22 cellular contexts compared by ENCODE assay signal in genomic region chr18:68942230-68942629, GRCh38.
A peak's percentile ranks its signal among the peaks of the same experiment; 100 is the strongest.
DNase-seq lines count a peak whose midpoint lies in the region; ATAC-seq and TF ChIP-seq lines count a peak whose summit lies in the region.
"Had no signal": no experiment of that assay in that cellular context is flagged by ENCODE, and none has a peak within 500 bp of the region (broad histone marks: within the 10 kb centered on the region; RNA-seq: fewer than 3 reads in every experiment).

No MANE protein-coding gene starts in this region.

- no peak overlapping the region for H3K9ac ChIP-seq in HUES64 (ENCODE audit: low read depth, low read length)
- H3K9ac ChIP-seq in neuronal stem cell (ENCODE audit: low read depth, low read length, poor library complexity), result no peak overlapping the region

- peaks cover 38% of the 10 kb centered on the region for H3K4me1 ChIP-seq in HUES64 (ENCODE audit: insufficient read depth, low read length)
- no peaks in the 10 kb centered on the region for H3K4me1 ChIP-seq in hepatocyte (ENCODE audit: insufficient read depth)
- H3K4me1 ChIP-seq in neuronal stem cell (ENCODE audit: control insufficient read depth in 2 of 2, insufficient read depth in 1 of 2, low read depth in 1 of 2, low read length in 2 of 2), result no peaks in the 10 kb centered on the region
- H3K4me1 ChIP-seq: SJSA1 had no signal

- no peak overlapping the region for H4K91ac ChIP-seq in neuronal stem cell (ENCODE audit: low read depth, low read length, poor library complexity)

- H3K79me2 ChIP-seq in hepatocyte, result no peaks in the 10 kb centered on the region

- peak; percentile 50 for DNase-seq in DMS53 (lab: John Stamatoyannopoulos, UW)
- no peak for DNase-seq in DMS53 treated with DMSO at 0.1 percent for 48 hours (lab: John Stamatoyannopoulos, UW; ENCODE audit: unreplicated experiment)
- DNase-seq in hepatocyte (ENCODE audit: low spot score), result no peak
- DNase-seq in neuronal stem cell (ENCODE audit: low spot score), result no peak
- DNase-seq in activated CD4-positive, alpha-beta T cell treated with anti-CD3 and anti-CD28 coated beads, Interleukin-2, amount 50 U/mL, for 48 hours, result no peak
- DNase-seq: 8988T; ACHN; GDM1; NCI-H1048; NCI-H1417; NCI-H1694; NCI-H2081; NCI-H748 treated with DMSO at 0.1 percent for 48 hours; NK-92 treated with Interleukin-12 subunit alpha and Interleukin-12 subunit beta, amount 100 ng/mL, for 24 hours; PC-9; Right ventricle myocardium superior; RPMI8226 had no signal

- H2BK15ac ChIP-seq in neuronal stem cell (ENCODE audit: low read length), result no peak overlapping the region

- peak overlapping the region; percentile 43; the same call in 1 of the 2 replicates for H3K27ac ChIP-seq in HUES64 (ENCODE audit: low read depth, low read length)
- H3K27ac ChIP-seq in hepatocyte, result peak overlapping the region; percentile 24
- no peak overlapping the region for H3K27ac ChIP-seq in neuronal stem cell (replicated peaks; ENCODE audit: low read length)
- H3K27ac ChIP-seq: PC-9, SJSA1 had no signal

- H2AFZ ChIP-seq in hepatocyte (no peak overlapping the region), neuronal stem cell (ENCODE audit: low read length) (peak overlapping the region; percentile 13)
- H2AFZ ChIP-seq: PC-9 had no signal

- no peak overlapping the region for H3K23ac ChIP-seq in neuronal stem cell (ENCODE audit: low read depth, low read length, poor library complexity)

- no peaks in the 10 kb centered on the region for H3K9me3 ChIP-seq in HUES64 (ENCODE audit: insufficient read depth, low read depth, low read length)
- no peaks in the 10 kb centered on the region for H3K9me3 ChIP-seq in hepatocyte (ENCODE audit: low read depth)
- H3K9me3 ChIP-seq in neuronal stem cell (replicated peaks in 1 of 2; ENCODE audit: control insufficient read depth in 2 of 2, insufficient read depth in 1 of 2, low read depth in 1 of 2, low read length in 2 of 2), result no peaks in the 10 kb centered on the region
- H3K9me3 ChIP-seq: SJSA1 had no signal

- no peak overlapping the region for H2BK12ac ChIP-seq in neuronal stem cell (ENCODE audit: low read length)

- H2BK120ac ChIP-seq in neuronal stem cell (ENCODE audit: low read depth, low read length), result no peak overlapping the region

- H4K8ac ChIP-seq in neuronal stem cell (ENCODE audit: low read depth, low read length), result no peak overlapping the region

- H3K14ac ChIP-seq in neuronal stem cell (ENCODE audit: low read length), result no peak overlapping the region

- H3K9me2 ChIP-seq in hepatocyte (replicated peaks; ENCODE audit: insufficient read depth), result no peaks in the 10 kb centered on the region

- H3K4me3 ChIP-seq in HUES64 (ENCODE audit: low read length), result no peak overlapping the region
- no peak overlapping the region for H3K4me3 ChIP-seq in hepatocyte
- no peak overlapping the region for H3K4me3 ChIP-seq in neuronal stem cell (ENCODE audit: low read length in 2 of 2)
- H3K4me3 ChIP-seq: GM12878, PC-9, SJSA1 had no signal

- no peak for ATAC-seq in GM18873 (IDR thresholded peaks at IDR 0.05; ENCODE audit: low FRiP score, unreplicated experiment)
- no peak for ATAC-seq in GM18907 (IDR thresholded peaks at IDR 0.05; ENCODE audit: unreplicated experiment)
- ATAC-seq: GM12878 had no signal

- no peaks in the 10 kb centered on the region for H3K79me1 ChIP-seq in neuronal stem cell (ENCODE audit: low read depth, low read length)

- H4K20me1 ChIP-seq in hepatocyte (ENCODE audit: insufficient read depth, poor library complexity, severe bottlenecking), result no peaks in the 10 kb centered on the region

- H3K27me3 ChIP-seq in HUES64 (ENCODE audit: insufficient read depth, low read length) (no peaks in the 10 kb centered on the region), hepatocyte (no peaks in the 10 kb centered on the region), neuronal stem cell (ENCODE audit: control insufficient read depth in 3 of 3, insufficient read depth in 3 of 3, low read depth in 1 of 3, low read length in 3 of 3) (no peaks in the 10 kb centered on the region)
- H3K27me3 ChIP-seq: SJSA1 had no signal

- 71% methylated on average over 7 of the region's 7 CpGs for WGBS in HUES64
- 37% methylated on average over 7 of the region's 7 CpGs for WGBS in hepatocyte (ENCODE audit: low lambda C conversion rate, missing lambda C conversion rate)
- WGBS in neuronal stem cell (ENCODE audit: extremely low coverage in 2 of 2, insufficient read length in 2 of 2, insufficient replicate concordance in 1 of 2), 2 donors, result no CpG with 5 or more reads among the region's 7 CpGs

- no peak overlapping the region for H2AK5ac ChIP-seq in neuronal stem cell (ENCODE audit: low read depth, low read length)

- H2BK5ac ChIP-seq in neuronal stem cell (ENCODE audit: low read length), result no peak overlapping the region

- H3K4me2 ChIP-seq in hepatocyte (no peak overlapping the region), neuronal stem cell (ENCODE audit: insufficient read depth, low read length, poor library complexity, severe bottlenecking) (no peak overlapping the region)
- H3K4me2 ChIP-seq: PC-9 had no signal

- H3K36me3 ChIP-seq in HUES64 (ENCODE audit: insufficient read depth, low read length), result no peaks in the 10 kb centered on the region
- H3K36me3 ChIP-seq in hepatocyte (replicated peaks; ENCODE audit: insufficient read depth, low read depth), result no peaks in the 10 kb centered on the region
- H3K36me3 ChIP-seq in neuronal stem cell (replicated peaks in 1 of 2; ENCODE audit: control insufficient read depth in 2 of 2, insufficient read depth in 2 of 2, low read length in 2 of 2), result no peaks in the 10 kb centered on the region
- H3K36me3 ChIP-seq: SJSA1 had no signal

- H3K4ac ChIP-seq in neuronal stem cell (ENCODE audit: low read length), result no peak overlapping the region

- H3K18ac ChIP-seq in neuronal stem cell (ENCODE audit: low read length), result no peak overlapping the region

- no peak for TF ChIP-seq CTCF in hepatocyte (IDR thresholded peaks at IDR 0.05; ENCODE audit: poor library complexity)
